ENCODE assay signal across 18 cellular contexts in the genomic region with DNA sequence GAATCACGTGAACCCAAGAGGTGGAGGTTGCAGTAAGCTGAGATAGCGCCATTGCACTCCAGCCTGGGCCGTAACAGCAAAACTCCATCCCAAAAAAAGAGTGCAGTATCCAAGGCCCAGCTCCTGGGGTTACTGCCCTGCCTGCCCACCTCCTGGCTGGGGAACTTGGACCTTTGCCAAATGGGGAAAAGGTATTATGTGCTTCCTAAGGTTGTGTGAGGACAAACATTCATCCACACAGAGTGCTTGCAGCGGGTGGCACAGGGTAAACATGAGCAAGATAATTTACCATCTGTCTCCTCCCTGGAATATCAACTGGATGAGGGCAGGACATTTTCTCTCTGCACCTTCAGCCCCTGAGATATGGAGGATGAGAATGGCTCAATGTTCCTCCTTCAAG.
"Had no signal": no experiment of that assay in that cellular context is flagged by ENCODE, and none has a peak within 500 bp of the region (broad histone marks: within the 10 kb centered on the region; RNA-seq: fewer than 3 reads in every experiment).

No MANE protein-coding gene starts in this region.

- H3K4me1 ChIP-seq: gastroesophageal sphincter, tibial artery had no signal

- H3K9me3 ChIP-seq: gastroesophageal sphincter, tibial artery had no signal

- H3K4me3 ChIP-seq: gastroesophageal sphincter, hepatocyte, tibial artery had no signal

- H3K27me3 ChIP-seq: gastroesophageal sphincter, hepatocyte, tibial artery had no signal

- ATAC-seq: activated CD4-positive, CD25-positive, alpha-beta regulatory T cell treated with anti-CD3 and anti-CD28 coated beads, Interleukin-2, amount 50 U/mL, for 24 hours; activated naive CD8-positive, alpha-beta T cell treated with anti-CD3 and anti-CD28 coated beads, Interleukin-2, amount 50 U/mL, for 24 hours; activated T-cell treated with anti-CD3 and anti-CD28 coated beads, Interleukin-2, amount 50 U/mL, for 4 hours; esophagus mucosa; gastroesophageal sphincter; stimulated activated naive CD8-positive, alpha-beta T cell treated with anti-CD3 and anti-CD28 coated beads, Interleukin-15, Interleukin-2, amounts not matched to agents 100 U/mL and 50 U/mL, for 24 hours had no signal

- H3K27ac ChIP-seq: gastroesophageal sphincter, hepatocyte, tibial artery had no signal

- DNase-seq: activated CD4-positive, alpha-beta T cell treated with anti-CD3 and anti-CD28 coated beads, Interleukin-2, amount 10 ng/mL, durations not matched to agents 7 days and 5 days; activated CD8-positive, alpha-beta memory T cell treated with anti-CD3 and anti-CD28 coated beads, Interleukin-2, amount 50 U/mL, for 4 hours; activated naive CD4-positive, alpha-beta T cell treated with anti-CD3 and anti-CD28 coated beads, Interleukin-2, amount 10 ng/mL, durations not matched to agents 7 days and 5 days; activated naive CD8-positive, alpha-beta T cell treated with anti-CD3 and anti-CD28 coated beads, Interleukin-2, amount 50 U/mL, for 24 hours; activated T-cell treated with anti-CD3 and anti-CD28 coated beads, Interleukin-2, amount 50 U/mL, for 4 hours; anterior cingulate cortex; effector CD8-positive, alpha-beta T cell; nephron progenitor cell; nucleus accumbens; stimulated activated CD4-positive, alpha-beta T cell treated with anti-CD3 and anti-CD28 coated beads, Interleukin-12 subunit alpha, Interleukin-12 subunit beta, amount 100 ng/mL, for 4 hours; stimulated activated CD4-positive, alpha-beta T cell treated with anti-CD3 and anti-CD28 coated beads, Interleukin-1b, Interleukin-23, amount 100 ng/mL, for 48 hours; stimulated activated naive CD8-positive, alpha-beta T cell treated with anti-CD3 and anti-CD28 coated beads, Interleukin-15, Interleukin-2, amounts not matched to agents 100 U/mL and 50 U/mL, for 24 hours; substantia nigra; tibial artery had no signal
